Comparison of ENCODE assay signal across 1 cellular context in the genomic region with DNA sequence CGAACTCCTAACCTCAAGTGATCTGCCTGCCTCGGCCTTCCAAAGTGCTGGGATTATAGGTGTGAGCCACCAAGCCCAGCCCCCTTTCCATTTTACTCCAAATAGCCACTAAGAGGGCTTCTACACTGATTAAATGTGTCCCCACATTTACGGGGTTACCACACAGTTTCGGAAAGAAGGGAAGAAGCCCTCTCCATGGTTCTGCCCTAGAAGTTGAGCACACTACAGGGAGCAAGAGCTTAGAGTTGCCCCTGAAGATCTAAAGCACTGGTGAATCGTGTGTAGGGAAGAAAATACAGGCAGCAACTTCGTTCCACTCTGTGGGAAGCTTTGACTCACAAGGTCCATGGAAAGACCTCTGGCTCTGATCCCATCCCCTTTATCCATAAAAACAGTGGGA.
TF ChIP-seq lines count a peak whose summit lies in the region.

No MANE protein-coding gene starts in this region.

TF ChIP-seq in WTC11, 78 proteins besides CTCF, POLR2A, EP300 and RAD21 (continued from another document):
- TF ChIP-seq, protein P1, sequence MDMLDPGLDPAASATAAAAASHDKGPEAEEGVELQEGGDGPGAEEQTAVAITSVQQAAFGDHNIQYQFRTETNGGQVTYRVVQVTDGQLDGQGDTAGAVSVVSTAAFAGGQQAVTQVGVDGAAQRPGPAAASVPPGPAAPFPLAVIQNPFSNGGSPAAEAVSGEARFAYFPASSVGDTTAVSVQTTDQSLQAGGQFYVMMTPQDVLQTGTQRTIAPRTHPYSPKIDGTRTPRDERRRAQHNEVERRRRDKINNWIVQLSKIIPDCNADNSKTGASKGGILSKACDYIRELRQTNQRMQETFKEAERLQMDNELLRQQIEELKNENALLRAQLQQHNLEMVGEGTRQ (CRISPR knock-in tag; IDR thresholded peaks at IDR 0.05), result no peak
- TF ChIP-seq OVOL2 (CRISPR knock-in tag; IDR thresholded peaks at IDR 0.05; ENCODE audit: borderline replicate concordance) (no peak), NR3C1 (CRISPR knock-in tag; conservative IDR thresholded peaks at IDR 0.05; ENCODE audit: low read depth) (no peak), GABPB1 (CRISPR knock-in tag; IDR thresholded peaks at IDR 0.05) (no peak)
- TF ChIP-seq, protein P2, sequence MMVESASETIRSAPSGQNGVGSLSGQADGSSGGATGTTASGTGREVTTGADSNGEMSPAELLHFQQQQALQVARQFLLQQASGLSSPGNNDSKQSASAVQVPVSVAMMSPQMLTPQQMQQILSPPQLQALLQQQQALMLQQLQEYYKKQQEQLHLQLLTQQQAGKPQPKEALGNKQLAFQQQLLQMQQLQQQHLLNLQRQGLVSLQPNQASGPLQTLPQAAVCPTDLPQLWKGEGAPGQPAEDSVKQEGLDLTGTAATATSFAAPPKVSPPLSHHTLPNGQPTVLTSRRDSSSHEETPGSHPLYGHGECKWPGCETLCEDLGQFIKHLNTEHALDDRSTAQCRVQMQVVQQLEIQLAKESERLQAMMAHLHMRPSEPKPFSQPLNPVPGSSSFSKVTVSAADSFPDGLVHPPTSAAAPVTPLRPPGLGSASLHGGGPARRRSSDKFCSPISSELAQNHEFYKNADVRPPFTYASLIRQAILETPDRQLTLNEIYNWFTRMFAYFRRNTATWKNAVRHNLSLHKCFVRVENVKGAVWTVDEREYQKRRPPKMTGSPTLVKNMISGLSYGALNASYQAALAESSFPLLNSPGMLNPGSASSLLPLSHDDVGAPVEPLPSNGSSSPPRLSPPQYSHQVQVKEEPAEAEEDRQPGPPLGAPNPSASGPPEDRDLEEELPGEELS (CRISPR knock-in tag; IDR thresholded peaks at IDR 0.05), result no peak
